In the genomic region with DNA sequence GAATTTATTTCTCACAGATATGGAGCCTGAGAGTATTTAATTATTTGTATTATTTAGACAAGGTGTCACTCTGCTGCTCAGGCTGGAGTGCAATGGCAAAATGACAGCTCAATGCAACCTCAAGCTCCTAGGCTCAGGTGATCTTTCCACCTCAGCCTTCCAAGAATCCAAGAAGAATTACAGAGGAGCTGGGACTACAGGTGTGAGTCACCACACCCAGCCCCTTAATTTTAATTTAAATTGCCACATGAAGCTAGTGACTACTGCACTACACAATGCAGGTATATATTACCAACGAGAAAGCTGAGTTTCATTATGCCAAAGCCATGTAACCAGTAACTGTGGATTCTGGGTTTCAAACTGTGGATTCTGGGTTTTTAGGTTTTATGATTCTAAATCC, we compare ENCODE assay signal across 12 cellular contexts. TPM values are rescaled to one million over a fixed set of nuclear protein-coding genes. Genes with fewer than 3 reads are reported as not detected.
DNase-seq lines count a peak whose midpoint lies in the region; ATAC-seq and TF ChIP-seq lines count a peak whose summit lies in the region.
"Had no signal": no experiment of that assay in that cellular context is flagged by ENCODE, and none has a peak within 500 bp of the region (broad histone marks: within the 10 kb centered on the region; RNA-seq: fewer than 3 reads in every experiment).

No MANE protein-coding gene starts in this region.

- POLR2A ChIA-PET in activated B cell treated with CpG ODN at 0.5 μM for 24 hours (lab: Charles Lee), result interaction anchor here (0.9 to 1.0 kb wide), 3 partner anchors 12 to 57 kb away, joined by 3 to 12 read pairs (median 5); no protein-coding TSS in a partner anchor

- H3K36me3 Mint-ChIP-seq in activated B cell treated with CpG ODN at 0.5 μM for 24 hours (ENCODE audit: low read depth), result peaks cover 55% of the 10 kb centered on the region

- no peaks in the 10 kb centered on the region for H3K9me3 ChIP-seq in cardiac muscle cell (ENCODE audit: low read depth)
- H3K9me3 ChIP-seq in thoracic aorta, result no peaks in the 10 kb centered on the region
- H3K9me3 ChIP-seq: left lung had no signal

- no peak for DNase-seq in cardiac muscle cell (ENCODE audit: low read depth in 1 of 2, low spot score in 1 of 2)
- DNase-seq in left ventricle myocardium superior, result no peak
- DNase-seq in activated B cell treated with CpG ODN at 0.5 μM for 24 hours, result no peak
- no peak for DNase-seq in fibroblast of villous mesenchyme (ENCODE audit: low read depth)
- no peak for DNase-seq in thoracic aorta (ENCODE audit: low spot score)
- DNase-seq in NCI-H345 treated with DMSO at 0.1 percent for 48 hours (lab: John Stamatoyannopoulos, UW; ENCODE audit: unreplicated experiment), result no peak
- no peak for DNase-seq in cortex of kidney (lab: John Stamatoyannopoulos, UW)
- DNase-seq: effector CD4-positive, alpha-beta T cell; KBM-7; left lung had no signal

- H3K27ac ChIP-seq in cardiac muscle cell, result no peak overlapping the region
- H3K27ac ChIP-seq in thoracic aorta, result peak overlapping the region; percentile 23 to 42
- H3K27ac ChIP-seq: left lung had no signal

- H3K27ac Mint-ChIP-seq in activated B cell treated with CpG ODN at 0.5 μM for 24 hours, result no peak overlapping the region

- peak overlapping the region; percentile 19 for H3K4me3 Mint-ChIP-seq in activated B cell treated with CpG ODN at 0.5 μM for 24 hours

- H3K4me1 Mint-ChIP-seq in activated B cell treated with CpG ODN at 0.5 μM for 24 hours, result peaks cover 30% of the 10 kb centered on the region

- H3K4me1 ChIP-seq in cardiac muscle cell (ENCODE audit: low read depth) (peaks cover 24% of the 10 kb centered on the region), thoracic aorta (ENCODE audit: control insufficient read depth in 1 of 2, low read depth in 2 of 2) (peaks cover 37 to 45% of the 10 kb centered on the region in 2 donors)

- no peaks in the 10 kb centered on the region for H3K27me3 Mint-ChIP-seq in activated B cell treated with CpG ODN at 0.5 μM for 24 hours

- CTCF ChIA-PET in activated B cell treated with CpG ODN at 0.5 μM for 24 hours (lab: Charles Lee), result interaction anchor here (1.2 to 5.7 kb wide), 2 partner anchors 58 to 134 kb away, joined by 4 to 52 read pairs; no protein-coding TSS in a partner anchor

- ATAC-seq in left ventricle myocardium superior (no peak), activated B cell treated with CpG ODN at 0.5 μM for 24 hours (ENCODE audit: low read depth) (no peak), thoracic aorta (ENCODE audit: insufficient number of reproducible peaks, low FRiP score, low read depth) (no peak), HG03097 (IDR thresholded peaks at IDR 0.05; ENCODE audit: low FRiP score, unreplicated experiment) (no peak)
- ATAC-seq: left lung had no signal

- H3K27me3 ChIP-seq in cardiac muscle cell (no peaks in the 10 kb centered on the region), thoracic aorta (replicated peaks; ENCODE audit: insufficient read depth) (no peaks in the 10 kb centered on the region)
- H3K27me3 ChIP-seq: left lung had no signal

- H3K9me3 Mint-ChIP-seq in activated B cell treated with CpG ODN at 0.5 μM for 24 hours, result no peaks in the 10 kb centered on the region

- TF ChIP-seq CTCF in cardiac muscle cell (IDR thresholded peaks at IDR 0.05; ENCODE audit: low read depth, low read length), result no peak
- TF ChIP-seq CTCF in activated B cell treated with CpG ODN at 0.5 μM for 24 hours (IDR thresholded peaks at IDR 0.05), result no peak
- no peak for TF ChIP-seq CTCF in fibroblast of villous mesenchyme (IDR thresholded peaks at IDR 0.05; ENCODE audit: insufficient read depth, low read depth, low read length)
- TF ChIP-seq CTCF in thoracic aorta (IDR thresholded peaks at IDR 0.05), result no peak

- H3K36me3 ChIP-seq in cardiac muscle cell (peaks cover 44% of the 10 kb centered on the region), thoracic aorta (peaks cover 46% of the 10 kb centered on the region)

- intact Hi-C loops in left ventricle myocardium superior (cut with micrococcal nuclease), result no loop called here
- intact Hi-C loops in activated B cell treated with CpG ODN at 0.5 μM for 24 hours (cut with micrococcal nuclease), result no loop called here

- H3K4me3 ChIP-seq in cardiac muscle cell (peak overlapping the region; percentile 0), fibroblast of villous mesenchyme (ENCODE audit: low read depth, low read length) (peak overlapping the region; percentile 35), thoracic aorta (peak overlapping the region; percentile 38)

RNA-seq across cellular contexts. Expression of gene KHDC4, which starts 2.1 kb away (rescaled TPM):
- total RNA-seq in cardiac muscle cell (61.0 and 86.4 TPM in 2 replicates), left ventricle myocardium superior (22.6 TPM), activated B cell treated with CpG ODN at 0.5 μM for 24 hours (88.3 and 105 TPM in 2 replicates), fibroblast of villous mesenchyme (23.8 and 42.7 TPM in 2 replicates), thoracic aorta (10 to 100 TPM; 50.6 to 56.9 TPM)
- polyA plus RNA-seq in cardiac muscle cell, result 26.6 and 31.5 TPM in 2 replicates

RNA-seq across cellular contexts. Expression of gene RXFP4, which starts 9.4 kb away (rescaled TPM):
- total RNA-seq in cardiac muscle cell (0.33 TPM in 1 of 2 replicates, not detected in the other), left ventricle myocardium superior (not detected), activated B cell treated with CpG ODN at 0.5 μM for 24 hours (not detected in 2 replicates), fibroblast of villous mesenchyme (not detected in 2 replicates), thoracic aorta (not detected)
- polyA plus RNA-seq in cardiac muscle cell, result 0.74 TPM in 1 of 2 replicates, not detected in the other
- total RNA-seq: left lung, RPMI7951 had no signal

RNA-seq across cellular contexts. Expression of gene RIT1, which starts 20.9 kb away (rescaled TPM):
- total RNA-seq in cardiac muscle cell, result 29.1 and 48.7 TPM in 2 replicates
- 40.6 and 54.2 TPM in 2 replicates for polyA plus RNA-seq in cardiac muscle cell
- total RNA-seq in left ventricle myocardium superior, result 18.7 TPM
- total RNA-seq in activated B cell treated with CpG ODN at 0.5 μM for 24 hours, result 32.7 and 38.6 TPM in 2 replicates
- total RNA-seq in fibroblast of villous mesenchyme, result 44.5 and 54.8 TPM in 2 replicates
- total RNA-seq in thoracic aorta, result 10 to 100 TPM; 27.1 to 42.8 TPM

RNA-seq across cellular contexts. Expression of gene ARHGEF2, which starts 46.3 kb away (rescaled TPM):
- total RNA-seq in cardiac muscle cell, result 89.4 and 126 TPM in 2 replicates
- polyA plus RNA-seq in cardiac muscle cell, result 38.6 and 54.9 TPM in 2 replicates
- 61.2 TPM for total RNA-seq in left ventricle myocardium superior
- total RNA-seq in activated B cell treated with CpG ODN at 0.5 μM for 24 hours, result 188 and 207 TPM in 2 replicates
- total RNA-seq in fibroblast of villous mesenchyme, result 137 and 146 TPM in 2 replicates
- total RNA-seq in thoracic aorta, result 100 to 1,000 TPM; 162 to 166 TPM
